Comparison of ENCODE assay signal across 8 cellular contexts in the genomic region with DNA sequence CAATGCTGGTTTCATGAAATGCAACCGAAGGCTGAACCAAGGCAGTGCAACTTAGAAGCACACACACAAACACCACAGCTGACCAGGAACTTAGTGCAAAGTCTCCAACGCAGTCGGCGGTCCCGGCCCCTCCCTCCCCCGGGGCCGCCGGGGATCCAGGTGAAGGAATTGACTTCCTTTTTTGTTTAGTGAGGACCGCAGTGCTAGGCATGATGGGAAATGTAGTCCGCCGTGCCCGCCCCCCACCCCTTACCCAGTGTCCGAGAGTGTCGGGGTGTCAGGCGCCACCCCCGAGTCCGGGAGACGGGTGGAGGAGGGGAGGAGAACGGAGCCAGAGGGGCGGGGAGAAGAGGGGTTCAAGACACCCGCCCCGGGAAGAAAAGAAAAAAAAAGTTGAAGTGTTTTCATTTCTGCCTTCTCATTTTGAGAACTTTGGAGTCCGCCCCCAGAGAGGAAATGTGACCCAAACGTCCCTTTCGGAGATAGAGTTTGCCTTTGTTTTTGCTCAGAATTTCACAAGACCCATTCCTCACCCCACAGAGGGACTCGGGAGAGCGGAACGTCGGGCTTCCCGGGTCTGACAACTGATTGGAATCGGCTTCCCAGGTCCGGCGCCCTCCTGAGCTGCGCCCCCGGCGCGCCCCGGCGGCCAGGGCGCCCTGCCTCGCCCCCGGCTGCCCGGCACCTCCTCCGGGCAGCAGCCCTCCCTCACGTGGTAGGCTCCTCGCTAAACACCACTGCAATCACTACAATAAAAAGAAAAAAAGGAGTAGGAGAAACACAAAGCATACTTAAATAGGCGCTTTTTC. TPM values are rescaled to one million over a fixed set of nuclear protein-coding genes. Genes with fewer than 3 reads are reported as not detected.
A peak's percentile ranks its signal among the peaks of the same experiment; 100 is the strongest.
DNase-seq lines count a peak whose midpoint lies in the region; ATAC-seq and TF ChIP-seq lines count a peak whose summit lies in the region.

No MANE protein-coding gene starts in this region.

- intact Hi-C loops in prostate gland (cut with DNase I) = loop anchor here (1.0 to 5.0 kb wide), 4 partner anchors 35 to 321 kb away; no protein-coding TSS in a partner anchor

- peaks cover 15% of the 10 kb centered on the region for H3K4me1 ChIP-seq in prostate gland (replicated peaks)

- peaks cover 0 to 5% of the 10 kb centered on the region in 2 donors for H3K27me3 Mint-ChIP-seq in T-cell
- H3K27me3 Mint-ChIP-seq in brain = peaks cover 11% of the 10 kb centered on the region

- H3K9me3 Mint-ChIP-seq in T-cell = no peaks in the 10 kb centered on the region
- H3K9me3 Mint-ChIP-seq in brain = peaks cover 0 to 9% (median 0%) of the 10 kb centered on the region in 5 experiments

- 1% methylated on average over 47 of the region's 47 CpGs for WGBS in prostate gland

- H3K27me3 ChIP-seq in GM06990 (replicated peaks; ENCODE audit: control insufficient read depth, insufficient read depth, low read length) = peaks cover 1% of the 10 kb centered on the region; the same call in 1 of the 2 replicates
- H3K27me3 ChIP-seq in prostate gland (replicated peaks; ENCODE audit: insufficient read depth) = no peaks in the 10 kb centered on the region

- peak overlapping the region; percentile 70 to 87 for H3K27ac Mint-ChIP-seq in T-cell
- peak overlapping the region; percentile 96 to 99 (median 98) for H3K27ac Mint-ChIP-seq in brain

- DNase-seq in GM06990 (ENCODE audit: extremely low read depth, insufficient read length) (peak; percentile 83), M059J (ENCODE audit: low read depth) (peak; percentile 97), T-cell (peak in 33 of 34 experiments; percentile 18 to 61 (median 36)), hippocampal formation (lab: John Stamatoyannopoulos, UW) (peak; percentile 63 to 72), prostate gland (ENCODE audit: low spot score) (peak; percentile 90)

- TF ChIP-seq CTCF in GM06990 (IDR thresholded peaks at IDR 0.05; ENCODE audit: insufficient read depth, low read length, poor library complexity, severe bottlenecking) (no peak), brain (conservative IDR thresholded peaks at IDR 0.05) (no peak), prostate gland (IDR thresholded peaks at IDR 0.05) (no peak)

- H3K36me3 ChIP-seq in GM06990 (ENCODE audit: control insufficient read depth, insufficient read depth, low read length) = no peaks in the 10 kb centered on the region
- no peaks in the 10 kb centered on the region for H3K36me3 ChIP-seq in prostate gland

- H3K4me3 ChIP-seq in GM06990 (replicated peaks; ENCODE audit: low read depth, low read length) = peak overlapping the region; percentile 65
- peak overlapping the region; percentile 66 to 71 for H3K4me3 ChIP-seq in prostate gland

- TF ChIP-seq POLR2A in prostate gland (IDR thresholded peaks at IDR 0.05) = peak; percentile 68

- peak; percentile 1 to 16 (median 5) for ATAC-seq in T-cell (replicated peaks in 1 of 4)
- ATAC-seq in HG03571 (IDR thresholded peaks at IDR 0.05; ENCODE audit: unreplicated experiment) = no peak
- no peak for ATAC-seq in HG03175 (IDR thresholded peaks at IDR 0.05; ENCODE audit: unreplicated experiment)

- H3K36me3 Mint-ChIP-seq in T-cell = no peaks in the 10 kb centered on the region
- no peaks in the 10 kb centered on the region for H3K36me3 Mint-ChIP-seq in brain

- POLR2A ChIA-PET in T-cell (lab: Charles Lee) = no interaction called here

- no peaks in the 10 kb centered on the region for H3K9me3 ChIP-seq in prostate gland

- CTCF ChIA-PET in T-cell (lab: Charles Lee) = no interaction called here

- H3K27ac ChIP-seq in prostate gland = peak overlapping the region; percentile 96 to 97

- H3K4me1 Mint-ChIP-seq in T-cell (peaks cover 4 to 12% (median 7%) of the 10 kb centered on the region in 3 donors), brain (peaks cover 38% of the 10 kb centered on the region)

- H3K4me3 Mint-ChIP-seq in T-cell = peak overlapping the region; percentile 84 to 86 (median 85)
- peak overlapping the region; percentile 91 to 94 (median 92) for H3K4me3 Mint-ChIP-seq in brain

RNA-seq across cellular contexts. Expression of a gene that starts 2.0 kb away (rescaled TPM):
- 43.1 and 75.3 TPM in 2 replicates for total RNA-seq in M059J (2014; rRNA removed; shearing (Covaris generic))
- total RNA-seq in T-cell (1 to 10 TPM; 1.3 to 7.7 (median 6.7) TPM), prostate gland (10 to 100 TPM in 1 of 2 donors, 1 to 10 TPM in 1; 7.2 to 30.7 TPM)
- 9.6 TPM for polyA plus RNA-seq in brain (ENCODE audit: insufficient read depth, low read depth, low replicate concordance)

Comparison
In these comparisons a context has a peak if more than half of its experiments do, and no peak if none do; other contexts are left out.
1. DNase-seq: peak in every context shown above with its lines; median percentile 97 in M059J; 90 in prostate gland; 83 in GM06990; 68 in hippocampal formation; 36 in T-cell.
2. ATAC-seq: peak in T-cell (4 of 4); none in HG03571 (single experiment) and HG03175 (single experiment).